ENCODE assay signal across 10 cellular contexts in genomic region chr14:91352101-91352500, GRCh38.
DNase-seq lines count a peak whose midpoint lies in the region; ATAC-seq, FAIRE-seq and TF ChIP-seq lines count a peak whose summit lies in the region.
"Had no signal": no experiment of that assay in that cellular context is flagged by ENCODE, and none has a peak within 500 bp of the region (broad histone marks: within the 10 kb centered on the region; RNA-seq: fewer than 3 reads in every experiment).

No MANE protein-coding gene starts in this region.

- H3K79me2 ChIP-seq in astrocyte (ENCODE audit: insufficient read depth, low read length), result no peaks in the 10 kb centered on the region

- no peak for FAIRE-seq in astrocyte (lab: Jason Lieb, UNC)

- H3K9ac ChIP-seq in astrocyte (ENCODE audit: low read length), result no peak overlapping the region

- peak overlapping the region; percentile 94 for H3K27ac Mint-ChIP-seq in stimulated activated naive CD8-positive, alpha-beta T cell treated with anti-CD3 and anti-CD28 coated beads, Interleukin-15, Interleukin-2, amounts not matched to agents 100 ng/mL and 50 ng/mL, for 24 hours
- H3K27ac Mint-ChIP-seq in astrocyte (ENCODE audit: unreplicated experiment), result peak overlapping the region; percentile 9

- H3K9me3 ChIP-seq in astrocyte (ENCODE audit: insufficient read depth, low read depth, low read length), result no peaks in the 10 kb centered on the region
- H3K9me3 ChIP-seq in lung (ENCODE audit: control insufficient read depth in 2 of 2, insufficient read depth in 1 of 2, low read length in 1 of 2), result no peaks in the 10 kb centered on the region
- H3K9me3 ChIP-seq in uterus, result no peaks in the 10 kb centered on the region
- H3K9me3 ChIP-seq in suprapubic skin, result no peaks in the 10 kb centered on the region

- TF ChIP-seq EP300 in suprapubic skin (IDR thresholded peaks at IDR 0.05), result no peak

- H3K4me2 ChIP-seq in astrocyte (ENCODE audit: low read length), result peak overlapping the region; percentile 36

- H3K27me3 Mint-ChIP-seq in stimulated activated naive CD8-positive, alpha-beta T cell treated with anti-CD3 and anti-CD28 coated beads, Interleukin-15, Interleukin-2, amounts not matched to agents 100 ng/mL and 50 ng/mL, for 24 hours, result no peaks in the 10 kb centered on the region
- H3K27me3 Mint-ChIP-seq in astrocyte (ENCODE audit: low read depth, unreplicated experiment), result peaks cover 3% of the 10 kb centered on the region

- no peak overlapping the region for H3K27ac ChIP-seq in astrocyte (ENCODE audit: low read depth, low read length)
- H3K27ac ChIP-seq in lung (ENCODE audit: low read depth in 1 of 2, low read length in 1 of 2), result peak overlapping the region in 1 of 2 donors; percentile 54
- H3K27ac ChIP-seq in uterus, result peak overlapping the region in 1 of 2 donors; percentile 16
- H3K27ac ChIP-seq in suprapubic skin, result no peak overlapping the region

- no peaks in the 10 kb centered on the region for H3K9me3 Mint-ChIP-seq in stimulated activated naive CD8-positive, alpha-beta T cell treated with anti-CD3 and anti-CD28 coated beads, Interleukin-15, Interleukin-2, amounts not matched to agents 100 ng/mL and 50 ng/mL, for 24 hours
- H3K9me3 Mint-ChIP-seq in astrocyte (ENCODE audit: unreplicated experiment), result no peaks in the 10 kb centered on the region

- intact Hi-C loops in uterus (cut with DNase I; ENCODE audit: low total_unique reads), result no loop called here
- intact Hi-C loops in posterior cingulate gyrus (cut with DNase I), result no loop called here

- ATAC-seq in stimulated activated naive CD8-positive, alpha-beta T cell treated with anti-CD3 and anti-CD28 coated beads, Interleukin-15, Interleukin-2, amounts not matched to agents 100 U/mL and 50 U/mL, for 24 hours, result no peak
- ATAC-seq in lung (ENCODE audit: insufficient read depth, low FRiP score) (peak; percentile 16), GM21367 (IDR thresholded peaks at IDR 0.05; ENCODE audit: unreplicated experiment) (no peak)

- H3K27me3 ChIP-seq in astrocyte (ENCODE audit: insufficient read depth, low read length) (peaks cover 20% of the 10 kb centered on the region), lung (ENCODE audit: control insufficient read depth, insufficient read depth) (no peaks in the 10 kb centered on the region), uterus (no peaks in the 10 kb centered on the region), suprapubic skin (no peaks in the 10 kb centered on the region)

- TF ChIP-seq CTCF in astrocyte (IDR thresholded peaks at IDR 0.05; ENCODE audit: insufficient read depth, low read depth, low read length) (no peak), lung (IDR thresholded peaks at IDR 0.05; ENCODE audit: control extremely low read depth, extremely low read depth) (no peak), uterus (IDR thresholded peaks at IDR 0.05) (no peak), suprapubic skin (IDR thresholded peaks at IDR 0.05) (no peak)

- peak overlapping the region; percentile 26 for H2AFZ ChIP-seq in astrocyte (ENCODE audit: low read depth, low read length)

- DNase-seq in stimulated activated naive CD8-positive, alpha-beta T cell treated with anti-CD3 and anti-CD28 coated beads, Interleukin-15, Interleukin-2, amounts not matched to agents 100 U/mL and 50 U/mL, for 24 hours, result no peak
- peak; percentile 18 for DNase-seq in astrocyte (ENCODE audit: low read depth)
- peak; percentile 55 for DNase-seq in lung (ENCODE audit: low spot score)
- peak; percentile 31 to 62 for DNase-seq in uterus
- no peak for DNase-seq in posterior cingulate gyrus
- no peak for DNase-seq in suprapubic skin (ENCODE audit: low spot score in 2 of 2)
- DNase-seq: activated CD4-positive, alpha-beta T cell treated with anti-CD3 and anti-CD28 coated beads, Interleukin-2, amount 50 U/mL, for 4 hours; NCI-H69 had no signal

- no peaks in the 10 kb centered on the region for H4K20me1 ChIP-seq in astrocyte (ENCODE audit: insufficient read depth, low read length)

- no peak for TF ChIP-seq POLR2A in uterus (IDR thresholded peaks at IDR 0.05)
- TF ChIP-seq POLR2A in suprapubic skin (IDR thresholded peaks at IDR 0.05), result no peak

- peaks cover 96% of the 10 kb centered on the region for H3K4me1 Mint-ChIP-seq in stimulated activated naive CD8-positive, alpha-beta T cell treated with anti-CD3 and anti-CD28 coated beads, Interleukin-15, Interleukin-2, amounts not matched to agents 100 ng/mL and 50 ng/mL, for 24 hours (ENCODE audit: low read depth)
- H3K4me1 Mint-ChIP-seq in astrocyte (ENCODE audit: low read depth, unreplicated experiment), result peaks cover 25% of the 10 kb centered on the region

- H3K36me3 Mint-ChIP-seq in stimulated activated naive CD8-positive, alpha-beta T cell treated with anti-CD3 and anti-CD28 coated beads, Interleukin-15, Interleukin-2, amounts not matched to agents 100 ng/mL and 50 ng/mL, for 24 hours (ENCODE audit: low read depth), result peaks cover 31% of the 10 kb centered on the region
- H3K36me3 Mint-ChIP-seq in astrocyte (ENCODE audit: low read depth, unreplicated experiment), result peaks cover 2% of the 10 kb centered on the region

- H3K4me3 ChIP-seq in astrocyte (ENCODE audit: insufficient read depth, low read depth, low read length) (no peak overlapping the region), lung (no peak overlapping the region), uterus (no peak overlapping the region), suprapubic skin (no peak overlapping the region)

- H3K4me1 ChIP-seq in astrocyte (ENCODE audit: insufficient read depth, low read length) (peaks cover 5% of the 10 kb centered on the region), lung (ENCODE audit: control insufficient read depth in 2 of 2, insufficient read depth in 2 of 2, low read length in 2 of 2) (peaks cover 0 to 13% of the 10 kb centered on the region in 2 donors), uterus (no peaks in the 10 kb centered on the region), suprapubic skin (peaks cover 16% of the 10 kb centered on the region)

- H3K36me3 ChIP-seq in astrocyte (ENCODE audit: insufficient read depth, low read length) (no peaks in the 10 kb centered on the region), lung (ENCODE audit: control insufficient read depth in 2 of 2, insufficient read depth in 2 of 2, low read length in 2 of 2) (peaks cover 0 to 2% of the 10 kb centered on the region in 2 donors), uterus (no peaks in the 10 kb centered on the region), suprapubic skin (no peaks in the 10 kb centered on the region)

- H3K4me3 Mint-ChIP-seq in stimulated activated naive CD8-positive, alpha-beta T cell treated with anti-CD3 and anti-CD28 coated beads, Interleukin-15, Interleukin-2, amounts not matched to agents 100 ng/mL and 50 ng/mL, for 24 hours, result peak overlapping the region; percentile 77
- no peak overlapping the region for H3K4me3 Mint-ChIP-seq in astrocyte (ENCODE audit: unreplicated experiment)

- 46 to 61% methylated on average over 18 of the region's 18 CpGs for WGBS in lung, 2 donors
- WGBS in suprapubic skin, result 68% methylated on average over 5 of the region's 18 CpGs

Comparison
In these comparisons a context has a peak if more than half of its experiments do, and no peak if none do; other contexts are left out.
1. DNase-seq: peak in astrocyte (single experiment), lung (single experiment) and uterus (2 of 2); none in stimulated activated naive CD8-positive, alpha-beta T cell treated with anti-CD3 and anti-CD28 coated beads, Interleukin-15, Interleukin-2, amounts not matched to agents 100 U/mL and 50 U/mL, for 24 hours (single experiment), posterior cingulate gyrus (0 of 10) and suprapubic skin (0 of 2).